8 cellular contexts compared by ENCODE assay signal in genomic region chr13:75357576-75358295, GRCh38.
DNase-seq lines count a peak whose midpoint lies in the region; ATAC-seq and TF ChIP-seq lines count a peak whose summit lies in the region.

No MANE protein-coding gene starts in this region.

- no peak overlapping the region for H3K4me3 ChIP-seq in GM12864 (ENCODE audit: low read depth, low read length)
- H3K4me3 ChIP-seq in heart left ventricle: no peak overlapping the region

- DNase-seq in GM12864 (ENCODE audit: low read depth) (peak; percentile 44), RWPE1 (ENCODE audit: low spot score) (peak; percentile 51), heart left ventricle (peak in 2 of 5 donors; percentile 29 to 43), KG1 (lab: John Stamatoyannopoulos, UW) (no peak)
- peak; percentile 49 for DNase-seq in activated naive CD4-positive, alpha-beta T cell treated with Interleukin-2 at 50 U/mL for 16 hours
- DNase-seq in stimulated activated CD4-positive, alpha-beta T cell treated with anti-CD3 and anti-CD28 coated beads, Interleukin-1b, Interleukin-23, amount 100 ng/mL, for 24 hours (ENCODE audit: low read depth in 4 of 4, low spot score in 1 of 4): peak in 3 of 4 experiments; percentile 16 to 21 (median 20)

- H3K27ac ChIP-seq in RWPE1 (no peak overlapping the region), heart left ventricle (peak overlapping the region in 1 of 12 donors; percentile 3)

- H3K36me3 ChIP-seq in heart left ventricle: peaks cover 0 to 28% (median 5%) of the 10 kb centered on the region in 9 donors

- CTCF ChIA-PET in RWPE1 (lab: Yijun Ruan, JAX): interaction anchor here (0.5 to 1.1 kb wide), 6 partner anchors 9 to 1242 kb away, joined by 3 to 7 read pairs (median 3); no protein-coding TSS in a partner anchor

- TF ChIP-seq RAD21 in Ishikawa (IDR thresholded peaks at IDR 0.05; ENCODE audit: low read depth): peak; percentile 41

- TF ChIP-seq POLR2A in heart left ventricle (IDR thresholded peaks at IDR 0.05): no peak

- H3K9me3 ChIP-seq in heart left ventricle: no peaks in the 10 kb centered on the region

- POLR2A ChIA-PET in RWPE1 (lab: Yijun Ruan, JAX; ENCODE audit: low non-redundant PET): no interaction called here

- H3K4me1 ChIP-seq in heart left ventricle: peaks cover 0 to 42% (median 8%) of the 10 kb centered on the region in 12 donors

- no peaks in the 10 kb centered on the region for H3K27me3 ChIP-seq in heart left ventricle

- TF ChIP-seq CTCF in GM12864 (IDR thresholded peaks at IDR 0.05; ENCODE audit: low read depth, low read length, missing control alignments): peak; percentile 76
- TF ChIP-seq CTCF in RWPE1 (conservative IDR thresholded peaks at IDR 0.05; ENCODE audit: low read depth): peak; percentile 46
- TF ChIP-seq CTCF in heart left ventricle (IDR thresholded peaks at IDR 0.05): peak; percentile 36 to 71 (median 54)

- 77 to 81% (median 77%) methylated on average over 6 of the region's 6 CpGs for WGBS in heart left ventricle, 4 donors

- no peak for TF ChIP-seq EP300 in Ishikawa (IDR thresholded peaks at IDR 0.05; ENCODE audit: borderline replicate concordance)

- ATAC-seq in GM21786 (IDR thresholded peaks at IDR 0.05; ENCODE audit: unreplicated experiment): peak; percentile 75
- peak in 3 of 4 donors; percentile 34 to 66 (median 58) for ATAC-seq in heart left ventricle

- intact Hi-C loops in heart left ventricle (cut with DNase I): no loop called here

TF ChIP-seq in Ishikawa, 13 proteins besides CTCF, POLR2A, EP300 and RAD21:
- no peak for TF ChIP-seq EGR1 (IDR thresholded peaks at IDR 0.05)
- peak; percentile 36; the same call in 1 of the 2 replicates for TF ChIP-seq NFIC (IDR thresholded peaks at IDR 0.05)
